ENCODE assay signal across 8 cellular contexts in the genomic region with DNA sequence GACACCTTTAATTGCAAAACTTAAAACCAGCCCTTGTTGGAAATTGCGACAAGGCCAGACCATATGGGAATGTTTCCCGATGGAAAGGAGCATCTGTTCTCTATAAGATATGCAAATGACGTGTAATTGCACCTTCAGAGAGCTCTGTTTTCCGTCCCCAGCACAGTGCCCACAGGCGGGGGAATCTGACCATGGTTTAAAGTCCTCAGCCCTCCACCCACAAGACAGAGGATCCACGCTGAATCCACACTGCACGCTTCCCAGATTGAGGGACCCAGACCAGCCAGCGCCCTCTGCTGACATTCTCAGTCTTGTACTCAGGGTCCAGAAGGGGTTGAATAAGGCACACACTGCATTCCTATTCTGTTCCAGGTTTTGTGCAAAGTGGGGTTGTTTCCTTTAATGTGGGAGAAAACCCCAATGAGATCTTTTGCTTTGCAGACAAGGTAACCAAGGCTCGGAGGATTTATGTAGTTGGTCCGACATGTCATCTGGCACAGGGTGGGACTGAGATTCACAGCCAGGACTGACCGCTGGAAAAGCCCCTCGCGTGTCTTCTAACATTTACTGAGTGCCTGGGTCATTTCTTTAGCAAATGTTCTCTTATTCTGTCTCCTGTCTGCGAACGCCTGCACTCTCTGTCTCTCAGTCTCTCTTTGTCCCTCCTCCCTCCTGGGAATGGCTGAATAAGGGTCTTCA. TPM values are rescaled to one million over a fixed set of nuclear protein-coding genes. Genes with fewer than 3 reads are reported as not detected.
DNase-seq lines count a peak whose midpoint lies in the region; ATAC-seq and TF ChIP-seq lines count a peak whose summit lies in the region.

No MANE protein-coding gene starts in this region.

- no peak overlapping the region for H3K4me3 ChIP-seq in AG09309 (ENCODE audit: control insufficient read depth, low read depth, low read length)
- no peak overlapping the region for H3K4me3 ChIP-seq in HAP-1
- H3K4me3 ChIP-seq in Panc1 (ENCODE audit: low read depth in 2 of 2, low read length in 2 of 2): no peak overlapping the region

- ATAC-seq in Panc1: peak; percentile 86
- ATAC-seq in GM18907 (IDR thresholded peaks at IDR 0.05; ENCODE audit: unreplicated experiment): no peak
- no peak for ATAC-seq in HG03354 (IDR thresholded peaks at IDR 0.05; ENCODE audit: poor library complexity, severe bottlenecking, unreplicated experiment)

- no TSS peak for BruUV-seq in Panc1 (replicated peaks; lab: Mats Ljungman, UMichigan)

- POLR2A ChIA-PET in Panc1 (lab: Charles Lee): no interaction called here

- no peak overlapping the region for H3K27ac ChIP-seq in Panc1 (ENCODE audit: low read length)

- H3K27me3 ChIP-seq in HAP-1 (ENCODE audit: low read depth) (no peaks in the 10 kb centered on the region; the same call in 1 of the 2 replicates), Panc1 (ENCODE audit: control insufficient read depth, insufficient read depth, low read length) (no peaks in the 10 kb centered on the region)

- TF ChIP-seq CTCF in AG09309 (IDR thresholded peaks at IDR 0.05; ENCODE audit: control insufficient read depth, insufficient read depth, low read depth, low read length, missing control alignments): peak; percentile 87
- peak; percentile 81 for TF ChIP-seq CTCF in Panc1 (IDR thresholded peaks at IDR 0.05)

- CTCF ChIA-PET in Panc1 (lab: Charles Lee): no interaction called here

- DNase-seq in AG09309 (ENCODE audit: low read depth) (no peak), HAP-1 (ENCODE audit: low spot score in 2 of 2) (peak; percentile 56 to 87), Panc1 (ENCODE audit: low read depth, low spot score) (no peak), T47D (ENCODE audit: low read depth in 1 of 2, low spot score in 1 of 2) (peak; percentile 25 to 80), inferior parietal cortex (ENCODE audit: extremely low spot score) (peak; percentile 73)
- DNase-seq in stimulated activated CD4-positive, alpha-beta T cell treated with anti-CD3 and anti-CD28 coated beads, Interleukin-15, amount 100 ng/mL, for 24 hours: peak; percentile 51

- intact Hi-C loops in Panc1 (cut with micrococcal nuclease; ENCODE audit: unreplicated experiment): loop anchor here (2.0 kb wide), 1 partner anchor 101 kb away; no protein-coding TSS in a partner anchor

- in situ Hi-C loops in HAP-1 (cut with MboI; ENCODE audit: low sequenced_read_pairs): loop anchor here (5.0 to 10.0 kb wide), 2 partner anchors 99 to 347 kb away; no protein-coding TSS in a partner anchor
- in situ Hi-C loops in Panc1 (cut with HindIII; ENCODE audit: low pct_unique_long_range_greater_than_20kb, low sequenced_read_pairs): no loop called here
- in situ Hi-C loops in T47D (cut with HindIII; ENCODE audit: low pct_unique_long_range_greater_than_20kb, low sequenced_read_pairs): no loop called here

- no peaks in the 10 kb centered on the region for H3K9me3 ChIP-seq in HAP-1
- no peaks in the 10 kb centered on the region for H3K9me3 ChIP-seq in Panc1 (ENCODE audit: control insufficient read depth, insufficient read depth, low read depth, low read length)

- H3K36me3 ChIP-seq in HAP-1 (replicated peaks) (no peaks in the 10 kb centered on the region), Panc1 (ENCODE audit: control insufficient read depth, insufficient read depth, low read length) (no peaks in the 10 kb centered on the region)

- peaks cover 3% of the 10 kb centered on the region; the same call in 1 of the 2 replicates for H3K4me1 ChIP-seq in HAP-1
- H3K4me1 ChIP-seq in Panc1 (ENCODE audit: control insufficient read depth, insufficient read depth, low read length): no peaks in the 10 kb centered on the region

RNA-seq across cellular contexts. Expression of a gene that starts 36.8 kb away (rescaled TPM):
- total RNA-seq in Panc1 (2021; ENCODE audit: unreplicated experiment): 7.0 TPM
- polyA plus RNA-seq in Panc1 (2012; ENCODE audit: insufficient read length): 8.4 TPM

Comparison
In these comparisons a context has a peak if more than half of its experiments do, and no peak if none do; other contexts are left out.
1. DNase-seq: peak in HAP-1 (2 of 2), T47D (2 of 2), inferior parietal cortex (single experiment) and stimulated activated CD4-positive, alpha-beta T cell treated with anti-CD3 and anti-CD28 coated beads, Interleukin-15, amount 100 ng/mL, for 24 hours (single experiment); none in AG09309 (single experiment) and Panc1 (single experiment).